9 cellular contexts compared by ENCODE assay signal in genomic region chr17:4900231-4901107, GRCh38. TPM values are rescaled to one million over a fixed set of nuclear protein-coding genes. Genes with fewer than 3 reads are reported as not detected.
DNase-seq lines count a peak whose midpoint lies in the region; ATAC-seq and TF ChIP-seq lines count a peak whose summit lies in the region.
"Had no signal": no experiment of that assay in that cellular context is flagged by ENCODE, and none has a peak within 500 bp of the region (broad histone marks: within the 10 kb centered on the region; RNA-seq: fewer than 3 reads in every experiment).

No MANE protein-coding gene starts in this region.

- CTCF ChIA-PET in activated CD4-positive, alpha-beta memory T cell treated with anti-CD3 and anti-CD28 coated beads, Interleukin-2, amount 10 ng/mL, durations not matched to agents 7 days and 5 days (lab: Charles Lee): interaction anchor here (1.0 to 2.7 kb wide), 4 partner anchors 12 to 334 kb away, joined by 3 to 20 read pairs (median 7); partner anchors contain the start of gene ARRB2

- H3K9me3 Mint-ChIP-seq in CD4-positive, CD25-positive, alpha-beta regulatory T cell: peaks cover 0 to 4% (median 0%) of the 10 kb centered on the region in 7 donors
- H3K9me3 Mint-ChIP-seq in activated CD4-positive, alpha-beta memory T cell treated with anti-CD3 and anti-CD28 coated beads, Interleukin-2, amount 10 ng/mL, durations not matched to agents 7 days and 5 days: no peaks in the 10 kb centered on the region
- H3K9me3 Mint-ChIP-seq in effector memory CD8-positive, alpha-beta T cell: no peaks in the 10 kb centered on the region

- H3K9me3 ChIP-seq in CD4-positive, CD25-positive, alpha-beta regulatory T cell (ENCODE audit: control insufficient read depth in 2 of 2, low read length in 2 of 2): no peaks in the 10 kb centered on the region
- H3K9me3 ChIP-seq in prostate gland (no peaks in the 10 kb centered on the region), mesenchymal stem cell (ENCODE audit: control insufficient read depth, low read length) (no peaks in the 10 kb centered on the region)

- peaks cover 22% of the 10 kb centered on the region for H3K27me3 Mint-ChIP-seq in CD4-positive, CD25-positive, alpha-beta regulatory T cell
- peaks cover 6% of the 10 kb centered on the region for H3K27me3 Mint-ChIP-seq in activated CD4-positive, alpha-beta memory T cell treated with anti-CD3 and anti-CD28 coated beads, Interleukin-2, amount 10 ng/mL, durations not matched to agents 7 days and 5 days
- no peaks in the 10 kb centered on the region for H3K27me3 Mint-ChIP-seq in effector memory CD8-positive, alpha-beta T cell

- H2BK15ac ChIP-seq in mesenchymal stem cell (ENCODE audit: low read depth, poor library complexity, severe bottlenecking): no peak overlapping the region

- H3K36me3 Mint-ChIP-seq in CD4-positive, CD25-positive, alpha-beta regulatory T cell: peaks cover 3% of the 10 kb centered on the region
- H3K36me3 Mint-ChIP-seq in activated CD4-positive, alpha-beta memory T cell treated with anti-CD3 and anti-CD28 coated beads, Interleukin-2, amount 10 ng/mL, durations not matched to agents 7 days and 5 days (ENCODE audit: low read depth): peaks cover 8% of the 10 kb centered on the region
- peaks cover 56% of the 10 kb centered on the region for H3K36me3 Mint-ChIP-seq in effector memory CD8-positive, alpha-beta T cell (ENCODE audit: insufficient read depth)

- no peak overlapping the region for H2BK5ac ChIP-seq in mesenchymal stem cell (ENCODE audit: low read depth, low read length, poor library complexity, severe bottlenecking)

- peak overlapping the region; percentile 72 for H3K27ac ChIP-seq in CD4-positive, CD25-positive, alpha-beta regulatory T cell (ENCODE audit: insufficient read depth, low read length, poor library complexity, severe bottlenecking)
- H3K27ac ChIP-seq in prostate gland: no peak overlapping the region
- no peak overlapping the region for H3K27ac ChIP-seq in mesenchymal stem cell (ENCODE audit: low read length, poor library complexity, severe bottlenecking)
- H3K27ac ChIP-seq: foreskin keratinocyte had no signal

- H3K27ac Mint-ChIP-seq in CD4-positive, CD25-positive, alpha-beta regulatory T cell: peak overlapping the region in 2 of 3 donors; percentile 96 to 99
- H3K27ac Mint-ChIP-seq in activated CD4-positive, alpha-beta memory T cell treated with anti-CD3 and anti-CD28 coated beads, Interleukin-2, amount 10 ng/mL, durations not matched to agents 7 days and 5 days: peak overlapping the region; percentile 47
- peak overlapping the region; percentile 91 to 93 for H3K27ac Mint-ChIP-seq in effector memory CD8-positive, alpha-beta T cell

- no peak overlapping the region for H4K8ac ChIP-seq in mesenchymal stem cell (ENCODE audit: low read length)

- 61% methylated on average over 59 of the region's 65 CpGs for WGBS in prostate gland
- 78% methylated on average over 65 of the region's 65 CpGs for WGBS in mesenchymal stem cell

- peak overlapping the region; percentile 88 to 99 (median 92) for H3K4me3 Mint-ChIP-seq in CD4-positive, CD25-positive, alpha-beta regulatory T cell
- H3K4me3 Mint-ChIP-seq in activated CD4-positive, alpha-beta memory T cell treated with anti-CD3 and anti-CD28 coated beads, Interleukin-2, amount 10 ng/mL, durations not matched to agents 7 days and 5 days: peak overlapping the region; percentile 78
- H3K4me3 Mint-ChIP-seq in effector memory CD8-positive, alpha-beta T cell: peak overlapping the region; percentile 85 to 86

- no peaks in the 10 kb centered on the region for H3K27me3 ChIP-seq in CD4-positive, CD25-positive, alpha-beta regulatory T cell (ENCODE audit: control insufficient read depth, insufficient read depth, low read length)
- H3K27me3 ChIP-seq in prostate gland (replicated peaks; ENCODE audit: insufficient read depth) (no peaks in the 10 kb centered on the region), mesenchymal stem cell (ENCODE audit: control insufficient read depth in 1 of 2, insufficient read depth in 1 of 2, low read length in 2 of 2) (peaks cover 0 to 42% of the 10 kb centered on the region in 2 experiments)
- H3K27me3 ChIP-seq: foreskin keratinocyte had no signal

- H2AFZ ChIP-seq in mesenchymal stem cell (ENCODE audit: low read depth, low read length): no peak overlapping the region

- no peak overlapping the region for H3K4me2 ChIP-seq in mesenchymal stem cell (ENCODE audit: low read length, poor library complexity, severe bottlenecking)

- no peak overlapping the region for H2BK120ac ChIP-seq in mesenchymal stem cell (ENCODE audit: low read depth, low read length)

- no peak overlapping the region for H3K14ac ChIP-seq in mesenchymal stem cell (ENCODE audit: low read length in 2 of 2)

- no peak overlapping the region for H3K23ac ChIP-seq in mesenchymal stem cell (ENCODE audit: low read length in 2 of 2)

- no peak overlapping the region for H3K4me3 ChIP-seq in CD4-positive, CD25-positive, alpha-beta regulatory T cell (ENCODE audit: low read depth, low read length)
- H3K4me3 ChIP-seq in prostate gland (peak overlapping the region; percentile 42 to 45), mesenchymal stem cell (ENCODE audit: insufficient read depth in 1 of 2, low read depth in 1 of 2, low read length in 2 of 2) (no peak overlapping the region)

- peak; percentile 33 to 35 for ATAC-seq in CD4-positive, CD25-positive, alpha-beta regulatory T cell (ENCODE audit: low read depth in 2 of 2)
- ATAC-seq in effector memory CD8-positive, alpha-beta T cell (replicated peaks): peak; percentile 41
- no peak for ATAC-seq in GM19023 (IDR thresholded peaks at IDR 0.05; ENCODE audit: unreplicated experiment)

- no peak overlapping the region for H3K18ac ChIP-seq in mesenchymal stem cell (ENCODE audit: low read depth in 1 of 2, low read length in 2 of 2)

- POLR2A ChIA-PET in activated CD4-positive, alpha-beta memory T cell treated with anti-CD3 and anti-CD28 coated beads, Interleukin-2, amount 10 ng/mL, durations not matched to agents 7 days and 5 days (lab: Charles Lee): interaction anchor here (0.6 to 2.2 kb wide), 6 partner anchors 13 to 190 kb away, joined by 3 to 12 read pairs (median 8); partner anchors contain the start of genes ARRB2, RNF167 and SLC25A11

- TF ChIP-seq POLR2A in prostate gland (IDR thresholded peaks at IDR 0.05): no peak

- no peak overlapping the region for H3K9ac ChIP-seq in mesenchymal stem cell (ENCODE audit: low read length)

- intact Hi-C loops in prostate gland (cut with DNase I): no loop called here

- no peak overlapping the region for H2AK5ac ChIP-seq in mesenchymal stem cell (ENCODE audit: low read length, severe bottlenecking)

- H3K4me1 ChIP-seq in CD4-positive, CD25-positive, alpha-beta regulatory T cell (ENCODE audit: control insufficient read depth, insufficient read depth, low read length, poor library complexity, severe bottlenecking): peaks cover 42% of the 10 kb centered on the region
- peaks cover 3% of the 10 kb centered on the region for H3K4me1 ChIP-seq in prostate gland (replicated peaks)
- H3K4me1 ChIP-seq in mesenchymal stem cell (ENCODE audit: control insufficient read depth, insufficient read depth, low read depth, low read length): no peaks in the 10 kb centered on the region
- H3K4me1 ChIP-seq: foreskin keratinocyte had no signal

- H3K36me3 ChIP-seq in CD4-positive, CD25-positive, alpha-beta regulatory T cell (ENCODE audit: control insufficient read depth, insufficient read depth, low read length): peaks cover 13% of the 10 kb centered on the region
- peaks cover 0 to 3% of the 10 kb centered on the region in 2 donors for H3K36me3 ChIP-seq in prostate gland
- peaks cover 21 to 68% of the 10 kb centered on the region in 2 experiments for H3K36me3 ChIP-seq in mesenchymal stem cell (ENCODE audit: control insufficient read depth in 1 of 2, insufficient read depth in 2 of 2, low read depth in 1 of 2, low read length in 2 of 2)

- H2BK12ac ChIP-seq in mesenchymal stem cell (ENCODE audit: low read length in 2 of 2): no peak overlapping the region

- no peak for TF ChIP-seq CTCF in prostate gland (IDR thresholded peaks at IDR 0.05)

- H4K91ac ChIP-seq in mesenchymal stem cell (ENCODE audit: low read length): no peak overlapping the region

- no peaks in the 10 kb centered on the region for H3K79me1 ChIP-seq in mesenchymal stem cell (replicated peaks; ENCODE audit: low read length, poor library complexity, severe bottlenecking)

- H3K4ac ChIP-seq in mesenchymal stem cell (ENCODE audit: low read depth in 1 of 2, low read length in 2 of 2): no peak overlapping the region

- DNase-seq in CD4-positive, CD25-positive, alpha-beta regulatory T cell: peak; percentile 53 to 84 (median 81)
- peak; percentile 65 for DNase-seq in activated CD4-positive, alpha-beta memory T cell treated with anti-CD3 and anti-CD28 coated beads, Interleukin-2, amount 10 ng/mL, durations not matched to agents 7 days and 5 days
- peak; percentile 58 to 69 (median 68) for DNase-seq in effector memory CD8-positive, alpha-beta T cell
- DNase-seq in prostate gland (ENCODE audit: low spot score) (no peak), putamen (ENCODE audit: low spot score) (no peak), mesenchymal stem cell (no peak), NCI-H1105 (lab: John Stamatoyannopoulos, UW) (no peak)
- DNase-seq: foreskin keratinocyte had no signal

- H3K4me1 Mint-ChIP-seq in CD4-positive, CD25-positive, alpha-beta regulatory T cell: peaks cover 0 to 45% (median 21%) of the 10 kb centered on the region in 4 donors
- peaks cover 38% of the 10 kb centered on the region for H3K4me1 Mint-ChIP-seq in activated CD4-positive, alpha-beta memory T cell treated with anti-CD3 and anti-CD28 coated beads, Interleukin-2, amount 10 ng/mL, durations not matched to agents 7 days and 5 days
- H3K4me1 Mint-ChIP-seq in effector memory CD8-positive, alpha-beta T cell (ENCODE audit: low read depth in 2 of 2): peaks cover 37% of the 10 kb centered on the region in 2 donors

RNA-seq across cellular contexts. Expression of gene C17orf107, which starts 1.1 kb away (rescaled TPM):
- 45.6 TPM for total RNA-seq in CD4-positive, CD25-positive, alpha-beta regulatory T cell
- polyA plus RNA-seq in CD4-positive, CD25-positive, alpha-beta regulatory T cell: 1 to 10 TPM; 1.1 to 1.5 (median 1.3) TPM
- under 1 TPM; 0.58 to 0.98 TPM for total RNA-seq in activated CD4-positive, alpha-beta memory T cell treated with anti-CD3 and anti-CD28 coated beads, Interleukin-2, amount 10 ng/mL, durations not matched to agents 7 days and 5 days
- 10 to 100 TPM in 1 of 2 donors, 1 to 10 TPM in 1; 2.4 to 15.4 TPM for total RNA-seq in prostate gland
- polyA plus RNA-seq in mesenchymal stem cell (2013, experiment 1 of 2): 0.17 TPM
- polyA plus RNA-seq in mesenchymal stem cell (2013, experiment 2 of 2): 0.23 TPM

RNA-seq across cellular contexts. Expression of gene CHRNE, which starts 2.4 kb away (rescaled TPM):
- total RNA-seq in CD4-positive, CD25-positive, alpha-beta regulatory T cell: 3.8 TPM
- polyA plus RNA-seq in CD4-positive, CD25-positive, alpha-beta regulatory T cell: under 1 TPM in 2 of 4 donors, not detected in 2; 0.15 to 0.25 TPM
- total RNA-seq in activated CD4-positive, alpha-beta memory T cell treated with anti-CD3 and anti-CD28 coated beads, Interleukin-2, amount 10 ng/mL, durations not matched to agents 7 days and 5 days: under 1 TPM; 0.33 to 0.43 TPM
- total RNA-seq in prostate gland: 1 to 10 TPM in 1 of 2 donors, under 1 TPM in 1; 0.64 to 1.0 TPM
- 0.14 TPM for polyA plus RNA-seq in mesenchymal stem cell (2013, experiment 1 of 2)
- polyA plus RNA-seq in mesenchymal stem cell (2013, experiment 2 of 2): 0.22 TPM
- total RNA-seq: foreskin keratinocyte had no signal

RNA-seq across cellular contexts. Expression of gene GP1BA, which starts 31.6 kb away (rescaled TPM):
- 1.9 TPM for total RNA-seq in CD4-positive, CD25-positive, alpha-beta regulatory T cell
- under 1 TPM in 2 of 4 donors, not detected in 2; 0.07 to 0.22 TPM for polyA plus RNA-seq in CD4-positive, CD25-positive, alpha-beta regulatory T cell
- not detected for total RNA-seq in activated CD4-positive, alpha-beta memory T cell treated with anti-CD3 and anti-CD28 coated beads, Interleukin-2, amount 10 ng/mL, durations not matched to agents 7 days and 5 days
- not detected for total RNA-seq in prostate gland
- polyA plus RNA-seq in mesenchymal stem cell (2013, experiment 1 of 2): 0.03 TPM
- polyA plus RNA-seq in mesenchymal stem cell (2013, experiment 2 of 2): not detected
- total RNA-seq: foreskin keratinocyte had no signal
- polyA plus RNA-seq: foreskin keratinocyte had no signal

RNA-seq across cellular contexts. Expression of gene SLC25A11, which starts 39.4 kb away (rescaled TPM):
- 22.6 TPM for total RNA-seq in CD4-positive, CD25-positive, alpha-beta regulatory T cell
- polyA plus RNA-seq in CD4-positive, CD25-positive, alpha-beta regulatory T cell: 10 to 100 TPM; 69.3 to 78.4 (median 74.4) TPM
- total RNA-seq in activated CD4-positive, alpha-beta memory T cell treated with anti-CD3 and anti-CD28 coated beads, Interleukin-2, amount 10 ng/mL, durations not matched to agents 7 days and 5 days: 10 to 100 TPM; 62.8 to 71.0 TPM
- 10 to 100 TPM; 40.5 to 68.0 TPM for total RNA-seq in prostate gland
- polyA plus RNA-seq in mesenchymal stem cell (2013, experiment 1 of 2): 37.5 TPM
- polyA plus RNA-seq in mesenchymal stem cell (2013, experiment 2 of 2): 36.9 TPM

RNA-seq across cellular contexts. Expression of gene RNF167, which starts 39.6 kb away (rescaled TPM):
- 105 TPM for total RNA-seq in CD4-positive, CD25-positive, alpha-beta regulatory T cell
- polyA plus RNA-seq in CD4-positive, CD25-positive, alpha-beta regulatory T cell: 10 to 100 TPM; 31.5 to 58.2 (median 45.9) TPM
- total RNA-seq in activated CD4-positive, alpha-beta memory T cell treated with anti-CD3 and anti-CD28 coated beads, Interleukin-2, amount 10 ng/mL, durations not matched to agents 7 days and 5 days: 100 to 1,000 TPM; 249 to 261 TPM
- total RNA-seq in prostate gland: 100 to 1,000 TPM in 1 of 2 donors, 10 to 100 TPM in 1; 78.7 to 138 TPM
- polyA plus RNA-seq in mesenchymal stem cell (2013, experiment 1 of 2): 84.3 TPM
- polyA plus RNA-seq in mesenchymal stem cell (2013, experiment 2 of 2): 84.9 TPM

Comparison
In these comparisons a context has a peak if more than half of its experiments do, and no peak if none do; other contexts are left out.
1. DNase-seq: peak in CD4-positive, CD25-positive, alpha-beta regulatory T cell (3 of 3), activated CD4-positive, alpha-beta memory T cell treated with anti-CD3 and anti-CD28 coated beads, Interleukin-2, amount 10 ng/mL, durations not matched to agents 7 days and 5 days (single experiment) and effector memory CD8-positive, alpha-beta T cell (3 of 3); none in prostate gland (single experiment), putamen (single experiment), mesenchymal stem cell (single experiment) and NCI-H1105 (single experiment).
2. H3K4me3 ChIP-seq: peak in prostate gland (2 of 2); none in CD4-positive, CD25-positive, alpha-beta regulatory T cell (single experiment) and mesenchymal stem cell (0 of 2).
3. H3K27ac Mint-ChIP-seq: peak in every context shown above with its lines; median percentile 98 in CD4-positive, CD25-positive, alpha-beta regulatory T cell; 92 in effector memory CD8-positive, alpha-beta T cell; 47 in activated CD4-positive, alpha-beta memory T cell treated with anti-CD3 and anti-CD28 coated beads, Interleukin-2, amount 10 ng/mL, durations not matched to agents 7 days and 5 days.
4. Peak in every context shown above with its lines, with median percentiles within 50 percentile points of each other: H3K4me3 Mint-ChIP-seq.